In the genomic region with DNA sequence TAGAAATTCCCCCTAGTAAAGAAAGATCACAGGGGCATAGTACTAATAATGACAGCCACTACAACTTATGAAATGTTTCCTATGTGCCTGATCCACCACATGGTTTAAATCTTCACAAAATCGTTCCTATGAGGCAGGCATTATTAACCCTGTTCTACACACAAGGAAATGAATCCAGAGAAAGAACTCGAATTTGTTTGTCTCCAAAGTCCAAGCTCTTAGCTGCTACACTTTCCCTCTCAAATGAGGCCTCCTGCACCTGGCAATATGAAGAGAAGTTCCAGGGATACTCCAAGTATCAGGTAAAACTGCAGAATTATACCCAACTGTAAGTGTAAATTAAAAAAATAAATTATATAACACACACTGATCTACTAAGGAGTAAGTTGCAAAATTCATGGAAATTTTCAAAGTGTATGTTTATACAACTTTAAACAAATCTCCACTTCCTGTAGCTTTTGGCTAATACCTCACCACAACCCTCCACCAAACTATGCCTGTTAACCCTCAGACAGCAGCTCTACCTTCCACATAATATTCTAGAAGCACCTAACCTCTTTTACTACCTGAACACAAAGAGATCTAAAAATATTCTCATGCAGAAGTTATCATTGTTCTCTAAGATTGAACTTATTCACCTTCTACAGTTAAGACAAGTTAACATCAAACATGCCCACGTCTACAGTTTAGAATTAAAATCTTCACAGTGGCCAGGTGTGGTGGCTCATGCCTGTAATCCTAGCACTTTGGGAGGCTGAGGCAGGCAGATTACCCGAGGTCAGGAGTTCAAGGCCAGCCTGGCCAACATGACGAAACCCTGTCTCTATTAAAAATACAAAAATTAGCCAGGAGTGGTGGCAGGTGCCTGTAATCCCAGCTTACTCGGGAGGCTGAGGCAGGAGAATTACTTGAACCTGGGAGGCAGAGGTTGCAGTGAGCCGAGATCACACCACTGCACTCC, we compare ENCODE assay signal across 11 cellular contexts. TPM values are rescaled to one million over a fixed set of nuclear protein-coding genes. Genes with fewer than 3 reads are reported as not detected.
A peak's percentile ranks its signal among the peaks of the same experiment; 100 is the strongest.
DNase-seq lines count a peak whose midpoint lies in the region; ATAC-seq and TF ChIP-seq lines count a peak whose summit lies in the region.
"Had no signal": no experiment of that assay in that cellular context is flagged by ENCODE, and none has a peak within 500 bp of the region (broad histone marks: within the 10 kb centered on the region; RNA-seq: fewer than 3 reads in every experiment).

No MANE protein-coding gene starts in this region.

- H3K27ac Mint-ChIP-seq in WTC11 (no peak overlapping the region), glutamatergic neuron (ENCODE audit: unreplicated experiment) (no peak overlapping the region)
- H3K27ac Mint-ChIP-seq in stimulated activated memory B cell treated with anti-CD40 and anti-IgM and Interleukin-4, amounts not matched to agents 10 μg/mL and 1 μg/mL and 100 μg/mL, for 72 hours: peak overlapping the region; percentile 61
- H3K27ac Mint-ChIP-seq: GM23338 had no signal

- ATAC-seq in WTC11 (no peak), GM18873 (IDR thresholded peaks at IDR 0.05; ENCODE audit: low FRiP score, unreplicated experiment) (no peak), GM21447 (IDR thresholded peaks at IDR 0.05; ENCODE audit: unreplicated experiment) (no peak)
- ATAC-seq in stimulated activated memory B cell treated with anti-CD40 and anti-IgM and Interleukin-4, amounts not matched to agents 10 μg/mL and 1 μg/mL and 100 μg/mL, for 72 hours: no peak
- ATAC-seq: GM23338 had no signal

- CTCF ChIA-PET in WTC11 (lab: Charles Lee): no interaction called here

- no peak for TF ChIP-seq CTCF in WTC11 (IDR thresholded peaks at IDR 0.05)
- no peak for TF ChIP-seq CTCF in glutamatergic neuron (IDR thresholded peaks at IDR 0.05; ENCODE audit: partially characterized antibody, unreplicated experiment)

- H3K9me3 Mint-ChIP-seq in WTC11 (peaks cover 3% of the 10 kb centered on the region; the same call in 1 of the 2 replicates), glutamatergic neuron (ENCODE audit: unreplicated experiment) (peaks cover 3% of the 10 kb centered on the region)
- peaks cover under 1% of the 10 kb centered on the region for H3K9me3 Mint-ChIP-seq in stimulated activated memory B cell treated with anti-CD40 and anti-IgM and Interleukin-4, amounts not matched to agents 10 μg/mL and 1 μg/mL and 100 μg/mL, for 72 hours
- H3K9me3 Mint-ChIP-seq: GM23338 had no signal

- peaks cover 47% of the 10 kb centered on the region for H3K27me3 Mint-ChIP-seq in WTC11 (ENCODE audit: low read depth)
- H3K27me3 Mint-ChIP-seq in glutamatergic neuron (ENCODE audit: unreplicated experiment): peaks cover 8% of the 10 kb centered on the region
- no peaks in the 10 kb centered on the region for H3K27me3 Mint-ChIP-seq in stimulated activated memory B cell treated with anti-CD40 and anti-IgM and Interleukin-4, amounts not matched to agents 10 μg/mL and 1 μg/mL and 100 μg/mL, for 72 hours

- POLR2A ChIA-PET in WTC11 (lab: Charles Lee): no interaction called here

- H3K36me3 Mint-ChIP-seq in WTC11 (no peaks in the 10 kb centered on the region), glutamatergic neuron (ENCODE audit: unreplicated experiment) (peaks cover 6% of the 10 kb centered on the region)
- peaks cover 3% of the 10 kb centered on the region for H3K36me3 Mint-ChIP-seq in stimulated activated memory B cell treated with anti-CD40 and anti-IgM and Interleukin-4, amounts not matched to agents 10 μg/mL and 1 μg/mL and 100 μg/mL, for 72 hours

- DNase-seq in NCI-H2107 treated with DMSO at 0.1 percent for 48 hours (lab: John Stamatoyannopoulos, UW; ENCODE audit: unreplicated experiment) (peak; percentile 12), NCI-H2107 (lab: John Stamatoyannopoulos, UW) (no peak), WTC11 (ENCODE audit: low spot score) (no peak), glutamatergic neuron (no peak), T-helper 9 cell (no peak)
- DNase-seq: hippocampal formation had no signal

- H3K4me1 Mint-ChIP-seq in WTC11 (peaks cover 28% of the 10 kb centered on the region), glutamatergic neuron (ENCODE audit: low read depth, unreplicated experiment) (peaks cover 22% of the 10 kb centered on the region)
- H3K4me1 Mint-ChIP-seq in stimulated activated memory B cell treated with anti-CD40 and anti-IgM and Interleukin-4, amounts not matched to agents 10 μg/mL and 1 μg/mL and 100 μg/mL, for 72 hours: peaks cover 43% of the 10 kb centered on the region

- H3K4me3 Mint-ChIP-seq in WTC11: no peak overlapping the region
- peak overlapping the region; percentile 5 for H3K4me3 Mint-ChIP-seq in glutamatergic neuron (ENCODE audit: unreplicated experiment)
- no peak overlapping the region for H3K4me3 Mint-ChIP-seq in stimulated activated memory B cell treated with anti-CD40 and anti-IgM and Interleukin-4, amounts not matched to agents 10 μg/mL and 1 μg/mL and 100 μg/mL, for 72 hours
- H3K4me3 Mint-ChIP-seq: GM23338 had no signal

TF ChIP-seq in WTC11, 78 proteins besides CTCF, POLR2A, EP300 and RAD21:
- TF ChIP-seq ZNF219 (CRISPR knock-in tag; IDR thresholded peaks at IDR 0.05; ENCODE audit: borderline replicate concordance): no peak
- peak; percentile 60 for TF ChIP-seq GABPB1 (CRISPR knock-in tag; IDR thresholded peaks at IDR 0.05)
- TF ChIP-seq ESRRA (CRISPR knock-in tag; IDR thresholded peaks at IDR 0.05; ENCODE audit: borderline replicate concordance): no peak
- no peak for TF ChIP-seq FOXJ3 (CRISPR knock-in tag; IDR thresholded peaks at IDR 0.05; ENCODE audit: borderline replicate concordance)

RNA-seq across cellular contexts. Expression of a gene that starts 2.9 kb away (rescaled TPM):
- total RNA-seq in WTC11 (2021): 6.2 to 7.7 TPM (median 6.7 TPM) in 3 replicates
- 35.8 TPM for total RNA-seq in glutamatergic neuron (ENCODE audit: unreplicated experiment)
- total RNA-seq: M059J had no signal
